Comparison of ENCODE assay signal across 9 cellular contexts in the genomic region with DNA sequence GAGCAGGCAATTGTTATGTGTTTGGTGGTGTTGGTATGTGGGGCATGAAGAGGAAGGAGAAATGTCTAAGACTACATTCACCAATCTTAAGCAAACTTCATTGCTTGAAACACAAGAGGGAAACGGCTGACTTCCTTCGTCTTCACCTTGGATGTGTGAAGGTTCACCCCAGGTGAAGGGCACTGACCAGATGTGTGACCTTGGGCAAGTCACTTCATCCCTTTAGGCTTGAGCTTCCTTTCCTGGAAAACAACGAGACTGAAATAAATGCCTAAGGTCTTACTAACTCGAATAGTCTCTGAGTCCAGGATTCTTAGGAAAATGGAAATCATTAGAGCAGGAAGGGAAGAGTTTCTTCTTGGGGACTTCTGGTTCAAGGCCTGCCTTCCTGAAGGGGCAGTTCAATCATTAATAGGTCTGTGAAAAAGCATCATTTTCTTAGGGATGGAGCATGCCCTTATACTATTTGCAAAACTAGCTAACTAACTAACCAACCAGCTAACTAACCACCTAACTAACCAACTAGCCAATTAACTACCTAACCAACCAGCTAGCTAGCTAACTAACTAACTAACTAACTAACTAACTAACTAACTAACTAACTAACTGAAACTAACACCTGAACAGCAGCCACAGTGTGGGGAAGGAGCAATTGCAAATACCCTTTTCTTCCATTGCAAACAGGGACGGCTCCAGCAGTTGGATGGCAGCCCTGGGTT. TPM values are rescaled to one million over a fixed set of nuclear protein-coding genes. Genes with fewer than 3 reads are reported as not detected.
DNase-seq lines count a peak whose midpoint lies in the region; ATAC-seq and TF ChIP-seq lines count a peak whose summit lies in the region.
"Had no signal": no experiment of that assay in that cellular context is flagged by ENCODE, and none has a peak within 500 bp of the region (broad histone marks: within the 10 kb centered on the region; RNA-seq: fewer than 3 reads in every experiment).

No MANE protein-coding gene starts in this region.

- no peaks in the 10 kb centered on the region for H4K20me1 ChIP-seq in OCI-LY3 (ENCODE audit: insufficient read depth, low read length)

- no peaks in the 10 kb centered on the region for H3K79me2 ChIP-seq in OCI-LY3 (ENCODE audit: low read length)

- 54 to 68% methylated on average over 5 of the region's 5 CpGs for whole genome bisulfite sequencing in esophagus, 2 donors
- WGBS in suprapubic skin: 50% methylated on average over 5 of the region's 5 CpGs

- no peak for TF ChIP-seq POLR2A in suprapubic skin (IDR thresholded peaks at IDR 0.05)

- H3K4me3 ChIP-seq in OCI-LY3 (ENCODE audit: low read length) (peak overlapping the region; percentile 9; the same call in 1 of the 2 replicates), esophagus (ENCODE audit: low read depth in 1 of 2, low read length in 2 of 2) (no peak overlapping the region), suprapubic skin (no peak overlapping the region)

- DNase-seq in activated CD8-positive, alpha-beta memory T cell treated with anti-CD3 and anti-CD28 coated beads, Interleukin-2, amount 10 ng/mL, durations not matched to agents 7 days and 5 days: no peak
- no peak for DNase-seq in activated CD8-positive, alpha-beta memory T cell treated with anti-CD3 and anti-CD28 coated beads for 24 hours
- DNase-seq in suprapubic skin (ENCODE audit: low spot score in 2 of 2): no peak
- no peak for DNase-seq in stimulated activated CD8-positive, alpha-beta memory T cell treated with anti-CD3 and anti-CD28 coated beads, Interleukin-4, amount 100 ng/mL, for 48 hours
- DNase-seq in GM20000 (ENCODE audit: low spot score): no peak
- no peak for DNase-seq in NCI-H345 (lab: John Stamatoyannopoulos, UW)

- H3K9ac ChIP-seq in OCI-LY3 (ENCODE audit: low read length): no peak overlapping the region

- peaks cover 24% of the 10 kb centered on the region for H3K4me1 Mint-ChIP-seq in activated CD8-positive, alpha-beta memory T cell treated with anti-CD3 and anti-CD28 coated beads, Interleukin-2, amount 10 ng/mL, durations not matched to agents 7 days and 5 days

- H3K9me3 ChIP-seq in OCI-LY3 (ENCODE audit: insufficient read depth, low read length) (0 out of 2 replicates have a peak, but pooled peaks cover 5% of the 10 kb centered on the region), esophagus (ENCODE audit: control insufficient read depth in 2 of 2, insufficient read depth in 1 of 2, low read depth in 1 of 2, low read length in 1 of 2) (no peaks in the 10 kb centered on the region), suprapubic skin (no peaks in the 10 kb centered on the region)

- no peak overlapping the region for H3K4me3 Mint-ChIP-seq in activated CD8-positive, alpha-beta memory T cell treated with anti-CD3 and anti-CD28 coated beads, Interleukin-2, amount 10 ng/mL, durations not matched to agents 7 days and 5 days
- H3K4me3 Mint-ChIP-seq: T-helper 17 cell had no signal

- H3K9me3 Mint-ChIP-seq in activated CD8-positive, alpha-beta memory T cell treated with anti-CD3 and anti-CD28 coated beads, Interleukin-2, amount 10 ng/mL, durations not matched to agents 7 days and 5 days (ENCODE audit: low read depth): peaks cover 5% of the 10 kb centered on the region

- H3K27ac ChIP-seq in OCI-LY3 (ENCODE audit: low read length): no peak overlapping the region
- peak overlapping the region; percentile 92 to 96 for H3K27ac ChIP-seq in esophagus (ENCODE audit: low read depth in 2 of 2, low read length in 1 of 2)
- peak overlapping the region; percentile 70 for H3K27ac ChIP-seq in suprapubic skin

- CTCF ChIA-PET in activated CD8-positive, alpha-beta memory T cell treated with anti-CD3 and anti-CD28 coated beads, Interleukin-2, amount 10 ng/mL, durations not matched to agents 7 days and 5 days (lab: Charles Lee): interaction anchor here (0.7 to 2.1 kb wide), 4 partner anchors 15 to 47 kb away, joined by 3 to 9 read pairs (median 4); no protein-coding TSS in a partner anchor

- ATAC-seq in activated CD8-positive, alpha-beta memory T cell treated with anti-CD3 and anti-CD28 coated beads, Interleukin-2, amount 10 ng/mL, durations not matched to agents 7 days and 5 days: no peak

- TF ChIP-seq EP300 in suprapubic skin (IDR thresholded peaks at IDR 0.05): no peak

- H3K4me1 ChIP-seq in OCI-LY3 (ENCODE audit: low read length) (peaks cover 23% of the 10 kb centered on the region), esophagus (ENCODE audit: control insufficient read depth in 2 of 2, insufficient read depth in 2 of 2, low read length in 1 of 2) (peaks cover 0 to 7% of the 10 kb centered on the region in 2 donors), suprapubic skin (peaks cover 42% of the 10 kb centered on the region)

- H3K36me3 ChIP-seq in OCI-LY3 (replicated peaks; ENCODE audit: low read depth, low read length) (no peaks in the 10 kb centered on the region), esophagus (ENCODE audit: control insufficient read depth in 2 of 2, insufficient read depth in 2 of 2, low read length in 1 of 2) (no peaks in the 10 kb centered on the region), suprapubic skin (no peaks in the 10 kb centered on the region)

- H3K4me2 ChIP-seq in OCI-LY3 (ENCODE audit: low read length): peak overlapping the region; percentile 53

- H3K36me3 Mint-ChIP-seq in activated CD8-positive, alpha-beta memory T cell treated with anti-CD3 and anti-CD28 coated beads, Interleukin-2, amount 10 ng/mL, durations not matched to agents 7 days and 5 days: peaks cover 1% of the 10 kb centered on the region

- TF ChIP-seq CTCF in OCI-LY3 (IDR thresholded peaks at IDR 0.05; ENCODE audit: low read depth, low read length) (no peak), suprapubic skin (IDR thresholded peaks at IDR 0.05) (no peak), GM20000 (IDR thresholded peaks at IDR 0.05; ENCODE audit: extremely low read depth, missing control alignments) (no peak)

- peaks cover 56% of the 10 kb centered on the region for H3K27me3 ChIP-seq in OCI-LY3 (ENCODE audit: low read depth, low read length)
- no peaks in the 10 kb centered on the region for H3K27me3 ChIP-seq in esophagus (ENCODE audit: control insufficient read depth in 1 of 2, insufficient read depth in 2 of 2, low read length in 2 of 2)
- no peaks in the 10 kb centered on the region for H3K27me3 ChIP-seq in suprapubic skin

- peaks cover 14% of the 10 kb centered on the region for H3K27me3 Mint-ChIP-seq in activated CD8-positive, alpha-beta memory T cell treated with anti-CD3 and anti-CD28 coated beads, Interleukin-2, amount 10 ng/mL, durations not matched to agents 7 days and 5 days

- H2AFZ ChIP-seq in OCI-LY3 (ENCODE audit: low read depth, low read length): no peak overlapping the region

- peak overlapping the region; percentile 76 for H3K27ac Mint-ChIP-seq in activated CD8-positive, alpha-beta memory T cell treated with anti-CD3 and anti-CD28 coated beads, Interleukin-2, amount 10 ng/mL, durations not matched to agents 7 days and 5 days
- H3K27ac Mint-ChIP-seq: T-helper 17 cell had no signal

RNA-seq across cellular contexts. Expression of a gene that starts 31.5 kb away (rescaled TPM):
- total RNA-seq in activated CD8-positive, alpha-beta memory T cell treated with anti-CD3 and anti-CD28 coated beads, Interleukin-2, amount 10 ng/mL, durations not matched to agents 7 days and 5 days: 1 to 10 TPM; 6.1 to 8.8 TPM
- 1,000 to 10,000 TPM; 1,597 to 1,599 TPM for polyA plus RNA-seq in esophagus
- total RNA-seq in suprapubic skin: 1,000 to 10,000 TPM in 2 of 4 donors, 100 to 1,000 TPM in 2; 569 to 2,226 (median 1,259) TPM

Comparison
In these comparisons a context has a peak if more than half of its experiments do, and no peak if none do; other contexts are left out.
1. RNA of a gene that starts 31.5 kb away (total RNA-seq): 569 to 2,226 TPM in suprapubic skin; 6.1 to 8.8 TPM in activated CD8-positive, alpha-beta memory T cell treated with anti-CD3 and anti-CD28 coated beads, Interleukin-2, amount 10 ng/mL, durations not matched to agents 7 days and 5 days; every median in the first group is over 10 times any median in the second.